In genomic region chr3:105758451-105758850, GRCh38 we compare ENCODE assay signal across 19 cellular contexts.
DNase-seq lines count a peak whose midpoint lies in the region; ATAC-seq and TF ChIP-seq lines count a peak whose summit lies in the region.
"Had no signal": no experiment of that assay in that cellular context is flagged by ENCODE, and none has a peak within 500 bp of the region (broad histone marks: within the 10 kb centered on the region; RNA-seq: fewer than 3 reads in every experiment).

No MANE protein-coding gene starts in this region.

- H3K9me3 ChIP-seq in heart right ventricle (peaks cover 0 to 24% (median 0%) of the 10 kb centered on the region in 11 donors), left ventricle myocardium inferior (replicated peaks) (peaks cover 14% of the 10 kb centered on the region), lower lobe of right lung (no peaks in the 10 kb centered on the region), ascending aorta (peaks cover 0 to 4% of the 10 kb centered on the region in 2 donors)
- H3K9me3 ChIP-seq: pancreas, SJSA1 had no signal

- H3K27ac ChIP-seq in heart right ventricle: no peak overlapping the region
- no peak overlapping the region for H3K27ac ChIP-seq in left ventricle myocardium inferior (replicated peaks)
- no peak overlapping the region for H3K27ac ChIP-seq in lower lobe of right lung
- H3K27ac ChIP-seq in ascending aorta: no peak overlapping the region
- H3K27ac ChIP-seq: brain microvascular endothelial cell, hepatocyte, pancreas, SJSA1 had no signal

- peaks cover 0 to 22% (median 2%) of the 10 kb centered on the region in 9 donors for H3K4me1 ChIP-seq in heart right ventricle
- H3K4me1 ChIP-seq in left ventricle myocardium inferior: peaks cover 48% of the 10 kb centered on the region
- H3K4me1 ChIP-seq in lower lobe of right lung: peaks cover 5% of the 10 kb centered on the region
- H3K4me1 ChIP-seq in ascending aorta: no peaks in the 10 kb centered on the region
- H3K4me1 ChIP-seq: pancreas, SJSA1 had no signal

- no peaks in the 10 kb centered on the region for H3K27me3 ChIP-seq in heart right ventricle
- H3K27me3 ChIP-seq in left ventricle myocardium inferior (ENCODE audit: low read depth): no peaks in the 10 kb centered on the region
- H3K27me3 ChIP-seq in lower lobe of right lung (ENCODE audit: low read depth): no peaks in the 10 kb centered on the region
- no peaks in the 10 kb centered on the region for H3K27me3 ChIP-seq in ascending aorta
- H3K27me3 ChIP-seq: brain microvascular endothelial cell, hepatocyte, pancreas, SJSA1 had no signal

- DNase-seq in heart right ventricle (no peak), left ventricle myocardium inferior (no peak), amniotic epithelial cell (ENCODE audit: low read depth) (peak; percentile 18), lower lobe of right lung (peak; percentile 37), NCI-H1092 (lab: John Stamatoyannopoulos, UW) (no peak), ascending aorta (ENCODE audit: low spot score in 2 of 2) (no peak), NCI-H1092 treated with DMSO at 0.1 percent for 48 hours (lab: John Stamatoyannopoulos, UW) (no peak)
- DNase-seq: brain microvascular endothelial cell, cortex of kidney, DMS79 treated with DMSO at 0.1 percent for 48 hours, KG1, mammary epithelial cell, NCI-H1930, NCI-H226, PC-3 had no signal

- H3K36me3 ChIP-seq in heart right ventricle (peaks cover 0 to 59% (median 10%) of the 10 kb centered on the region in 9 donors), left ventricle myocardium inferior (peaks cover 32% of the 10 kb centered on the region), lower lobe of right lung (no peaks in the 10 kb centered on the region), ascending aorta (peaks cover 0 to 23% of the 10 kb centered on the region in 2 donors)
- H3K36me3 ChIP-seq: brain microvascular endothelial cell, pancreas, SJSA1 had no signal

- H3K4me3 ChIP-seq in heart right ventricle (no peak overlapping the region), left ventricle myocardium inferior (no peak overlapping the region), lower lobe of right lung (no peak overlapping the region), ascending aorta (no peak overlapping the region)
- H3K4me3 ChIP-seq: hepatocyte, pancreas, SJSA1 had no signal

- 95 to 100% methylated on average over 9 of the region's 9 CpGs for WGBS in heart right ventricle, 2 donors

- intact Hi-C loops in heart right ventricle (cut with DNase I) (no loop called here), left ventricle myocardium inferior (cut with micrococcal nuclease) (no loop called here), lower lobe of right lung (cut with DNase I) (no loop called here), ascending aorta (cut with DNase I) (no loop called here)

- ATAC-seq in heart right ventricle (peak in 7 of 8 donors; percentile 9 to 48 (median 24)), lower lobe of right lung (peak in 1 of 2 donors; percentile 29)
- ATAC-seq: pancreas; PC-3; stimulated activated memory B cell treated with anti-CD40 and anti-IgM and Interleukin-4, amounts not matched to agents 10 μg/mL and 1 μg/mL and 100 μg/mL, for 72 hours had no signal

- TF ChIP-seq CTCF in heart right ventricle (IDR thresholded peaks at IDR 0.05) (no peak), left ventricle myocardium inferior (IDR thresholded peaks at IDR 0.05; ENCODE audit: borderline replicate concordance) (no peak), lower lobe of right lung (IDR thresholded peaks at IDR 0.05) (no peak), ascending aorta (IDR thresholded peaks at IDR 0.05) (no peak)

Comparison
In these comparisons a context has a peak if more than half of its experiments do, and no peak if none do; other contexts are left out.
1. DNase-seq: peak in amniotic epithelial cell (single experiment) and lower lobe of right lung (single experiment); none in heart right ventricle (0 of 2), left ventricle myocardium inferior (single experiment), NCI-H1092 (single experiment), ascending aorta (0 of 2) and NCI-H1092 treated with DMSO at 0.1 percent for 48 hours (single experiment).